Comparison of ENCODE assay signal across 1 cellular context in genomic region chr4:55345980-55346850, GRCh38.
TF ChIP-seq lines count a peak whose summit lies in the region.

Gene SRD5A3 (plus strand): TSS chr4:55346242. CDS start chr4:55346337, 95 bp downstream.

TF ChIP-seq in HepG2, 621 proteins besides CTCF, POLR2A, EP300 and RAD21 (continued from another document and continues in another):
- TF ChIP-seq ZNF142 (CRISPR knock-in tag; IDR thresholded peaks at IDR 0.05) (peak; percentile 86), ZFP36L1 (CRISPR knock-in tag; IDR thresholded peaks at IDR 0.05) (peak; percentile 72; the same call in 1 of the 2 replicates), REL (CRISPR knock-in tag; conservative IDR thresholded peaks at IDR 0.05) (no peak), ZNF501 (CRISPR knock-in tag; IDR thresholded peaks at IDR 0.05) (peak; percentile 90), TAF1 (CRISPR knock-in tag; IDR thresholded peaks at IDR 0.05) (peak; percentile 89), SSRP1 (CRISPR knock-in tag; IDR thresholded peaks at IDR 0.05) (no peak), MIER2 (CRISPR knock-in tag; IDR thresholded peaks at IDR 0.05) (no peak), ZMAT5 (CRISPR knock-in tag; IDR thresholded peaks at IDR 0.05; ENCODE audit: borderline replicate concordance, low read depth) (no peak), HMGXB4 (CRISPR knock-in tag; IDR thresholded peaks at IDR 0.05; ENCODE audit: borderline replicate concordance in 1 of 2, low read depth in 1 of 2) (peak; percentile 97), ZNF121 (CRISPR knock-in tag; IDR thresholded peaks at IDR 0.05) (0 out of 2 replicates have a peak, but pooled peaks have one; percentile 23), GLMP (CRISPR knock-in tag; IDR thresholded peaks at IDR 0.05; ENCODE audit: borderline replicate concordance) (0 out of 2 replicates have a peak, but pooled peaks have one; percentile 47), BCLAF1 (IDR thresholded peaks at IDR 0.05) (no peak), ZNF446 (CRISPR knock-in tag; IDR thresholded peaks at IDR 0.05) (no peak), SP5 (CRISPR knock-in tag; IDR thresholded peaks at IDR 0.05; ENCODE audit: borderline replicate concordance, low read depth) (0 out of 2 replicates have a peak, but pooled peaks have one; percentile 23), NFIC (IDR thresholded peaks at IDR 0.05; ENCODE audit: low read length) (no peak), SMAD3 (CRISPR knock-in tag; IDR thresholded peaks at IDR 0.05) (no peak), ZNF761 (CRISPR knock-in tag; conservative IDR thresholded peaks at IDR 0.05) (peak; percentile 42; the same call in 1 of the 2 replicates), MLXIP (CRISPR knock-in tag; IDR thresholded peaks at IDR 0.05; ENCODE audit: borderline replicate concordance) (no peak), ZNF646 (CRISPR knock-in tag; IDR thresholded peaks at IDR 0.05) (no peak), ZNF746 (CRISPR knock-in tag; IDR thresholded peaks at IDR 0.05) (no peak), ATF7 (IDR thresholded peaks at IDR 0.05) (no peak), ATF7 (CRISPR knock-in tag; IDR thresholded peaks at IDR 0.05) (no peak), MIER3 (CRISPR knock-in tag; IDR thresholded peaks at IDR 0.05; ENCODE audit: borderline replicate concordance) (peak; percentile 15; the same call in 1 of the 2 replicates), ZNF792 (CRISPR knock-in tag; IDR thresholded peaks at IDR 0.05) (peak; percentile 46; the same call in 1 of the 2 replicates), ZNF704 (CRISPR knock-in tag; IDR thresholded peaks at IDR 0.05; ENCODE audit: borderline replicate concordance) (no peak), SYNCRIP (IDR thresholded peaks at IDR 0.05; ENCODE audit: insufficient read depth, low read depth, low read length) (no peak), GLI4 (CRISPR knock-in tag; IDR thresholded peaks at IDR 0.05; ENCODE audit: borderline replicate concordance) (no peak), ZNF274 (CRISPR knock-in tag; IDR thresholded peaks at IDR 0.05) (no peak), MAFF (IDR thresholded peaks at IDR 0.05; ENCODE audit: low read depth, low read length) (no peak), ARNT (IDR thresholded peaks at IDR 0.05) (no peak), ZNF10 (CRISPR knock-in tag; IDR thresholded peaks at IDR 0.05; ENCODE audit: borderline replicate concordance, low read depth) (no peak), ZNF333 (CRISPR knock-in tag; IDR thresholded peaks at IDR 0.05; ENCODE audit: borderline replicate concordance) (no peak), SP4 (CRISPR knock-in tag; IDR thresholded peaks at IDR 0.05) (peak; percentile 67; the same call in 1 of the 2 replicates), SKI (IDR thresholded peaks at IDR 0.05; ENCODE audit: partially characterized antibody) (no peak), ZZZ3 (CRISPR knock-in tag; IDR thresholded peaks at IDR 0.05; ENCODE audit: borderline replicate concordance) (no peak), ZFP37 (CRISPR knock-in tag; IDR thresholded peaks at IDR 0.05; ENCODE audit: borderline replicate concordance) (no peak)
